ENCODE assay signal across 14 cellular contexts in the genomic region with DNA sequence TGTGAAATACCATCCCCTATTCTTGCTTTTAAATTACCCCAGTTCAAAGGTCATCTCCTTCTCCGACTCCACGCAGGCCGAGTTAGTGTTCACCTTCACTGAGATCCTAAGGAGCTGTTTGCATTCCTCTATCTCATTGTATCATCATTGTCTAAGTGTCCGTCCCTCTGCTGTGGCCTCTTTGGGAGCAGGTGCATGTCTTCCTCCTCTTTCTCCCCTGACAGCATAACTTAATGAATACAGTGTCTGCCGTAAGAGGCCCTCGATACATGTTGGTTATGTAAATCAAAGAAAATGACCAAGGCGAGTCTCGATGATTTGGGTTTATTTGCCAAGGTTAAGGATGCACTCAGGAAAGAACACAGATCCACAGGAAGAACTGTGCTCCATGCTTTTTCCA. TPM values are rescaled to one million over a fixed set of nuclear protein-coding genes. Genes with fewer than 3 reads are reported as not detected.
DNase-seq lines count a peak whose midpoint lies in the region; ATAC-seq and TF ChIP-seq lines count a peak whose summit lies in the region.
"Had no signal": no experiment of that assay in that cellular context is flagged by ENCODE, and none has a peak within 500 bp of the region (broad histone marks: within the 10 kb centered on the region; RNA-seq: fewer than 3 reads in every experiment).

No MANE protein-coding gene starts in this region.

- no peaks in the 10 kb centered on the region for H3K36me3 ChIP-seq in PC-9 (ENCODE audit: low read depth)
- H3K36me3 ChIP-seq in hepatocyte (replicated peaks; ENCODE audit: insufficient read depth, low read depth) = no peaks in the 10 kb centered on the region
- H3K36me3 ChIP-seq in body of pancreas (replicated peaks in 1 of 2; ENCODE audit: insufficient read depth in 1 of 2, low read depth in 2 of 2) = no peaks in the 10 kb centered on the region
- H3K36me3 ChIP-seq: ascending aorta, left lung, right atrium auricular region, SJCRH30, tibial artery had no signal

- peaks cover 96% of the 10 kb centered on the region for H3K4me1 Mint-ChIP-seq in stimulated activated naive CD8-positive, alpha-beta T cell treated with anti-CD3 and anti-CD28 coated beads, Interleukin-15, amount 100 ng/mL, for 72 hours

- H4K20me1 ChIP-seq in PC-9 (ENCODE audit: insufficient read depth) = no peaks in the 10 kb centered on the region
- no peaks in the 10 kb centered on the region for H4K20me1 ChIP-seq in hepatocyte (ENCODE audit: insufficient read depth, poor library complexity, severe bottlenecking)

- no peak overlapping the region for H2AFZ ChIP-seq in PC-9
- no peak overlapping the region for H2AFZ ChIP-seq in hepatocyte

- H3K4me3 Mint-ChIP-seq in stimulated activated naive CD8-positive, alpha-beta T cell treated with anti-CD3 and anti-CD28 coated beads, Interleukin-15, amount 100 ng/mL, for 72 hours = peak overlapping the region; percentile 9 to 32

- no peak for DNase-seq in stimulated activated naive CD8-positive, alpha-beta T cell treated with anti-CD3 and anti-CD28 coated beads, Interleukin-15, amount 100 ng/mL, for 72 hours
- no peak for DNase-seq in stimulated activated naive CD8-positive, alpha-beta T cell treated with anti-CD3 and anti-CD28 coated beads, Interleukin-15, Interleukin-2, amounts not matched to agents 100 U/mL and 50 U/mL, for 24 hours
- DNase-seq in PC-9 (peak in 1 of 2 experiments; percentile 24), hepatocyte (ENCODE audit: low spot score) (no peak), 8988T (no peak), COLO829 (ENCODE audit: low spot score) (no peak), body of pancreas (no peak)
- DNase-seq: GDM1, left lung, MM.1S, SJCRH30, tibial artery had no signal

- no peak for TF ChIP-seq POLR2A in body of pancreas (IDR thresholded peaks at IDR 0.05)

- H3K4me3 ChIP-seq in PC-9 (no peak overlapping the region), hepatocyte (no peak overlapping the region), body of pancreas (no peak overlapping the region)
- H3K4me3 ChIP-seq: ascending aorta, left lung, right atrium auricular region, SJCRH30, tibial artery had no signal

- peak overlapping the region; percentile 5; the same call in 1 of the 2 replicates for H3K4me2 ChIP-seq in PC-9
- peak overlapping the region; percentile 64 for H3K4me2 ChIP-seq in hepatocyte

- CTCF ChIA-PET in PC-9 (lab: Charles Lee) = interaction anchor here (1.2 kb wide), 1 partner anchor 277 kb away, joined by 4 read pairs; the partner anchor contains the start of gene XXYLT1

- WGBS in hepatocyte (ENCODE audit: low lambda C conversion rate, missing lambda C conversion rate) = 30% methylated on average over 8 of the region's 8 CpGs
- WGBS in body of pancreas, 2 donors = 79 to 85% methylated on average over 8 of the region's 8 CpGs

- peaks cover 23% of the 10 kb centered on the region; the same call in 1 of the 2 replicates for H3F3A ChIP-seq in PC-9 (ENCODE audit: insufficient read depth, low read depth)

- H3K4me1 ChIP-seq in PC-9 (replicated peaks; ENCODE audit: insufficient read depth) = peaks cover 32% of the 10 kb centered on the region
- peaks cover 29% of the 10 kb centered on the region for H3K4me1 ChIP-seq in hepatocyte (ENCODE audit: insufficient read depth)
- H3K4me1 ChIP-seq in body of pancreas = peaks cover 26% of the 10 kb centered on the region

- no TSS peak for BruUV-seq in PC-9 (replicated peaks; lab: Mats Ljungman, UMichigan)

- no peak overlapping the region for H3K27ac ChIP-seq in PC-9
- H3K27ac ChIP-seq in hepatocyte = peak overlapping the region; percentile 77
- H3K27ac ChIP-seq in body of pancreas = no peak overlapping the region
- H3K27ac ChIP-seq: ascending aorta, left lung, right atrium auricular region, SJCRH30, tibial artery had no signal

- no peaks in the 10 kb centered on the region for H3K9me3 Mint-ChIP-seq in stimulated activated naive CD8-positive, alpha-beta T cell treated with anti-CD3 and anti-CD28 coated beads, Interleukin-15, amount 100 ng/mL, for 72 hours

- ATAC-seq in stimulated activated naive CD8-positive, alpha-beta T cell treated with anti-CD3 and anti-CD28 coated beads, Interleukin-15, amount 100 ng/mL, for 72 hours = no peak
- ATAC-seq in stimulated activated naive CD8-positive, alpha-beta T cell treated with anti-CD3 and anti-CD28 coated beads, Interleukin-15, Interleukin-2, amounts not matched to agents 100 U/mL and 50 U/mL, for 24 hours = no peak
- ATAC-seq in body of pancreas = no peak
- ATAC-seq: left lung had no signal

- H3K27me3 Mint-ChIP-seq in stimulated activated naive CD8-positive, alpha-beta T cell treated with anti-CD3 and anti-CD28 coated beads, Interleukin-15, amount 100 ng/mL, for 72 hours = no peaks in the 10 kb centered on the region

- no peak for TF ChIP-seq CTCF in PC-9 (conservative IDR thresholded peaks at IDR 0.05)
- TF ChIP-seq CTCF in hepatocyte (IDR thresholded peaks at IDR 0.05; ENCODE audit: poor library complexity) = no peak
- no peak for TF ChIP-seq CTCF in body of pancreas (IDR thresholded peaks at IDR 0.05)

- POLR2A ChIA-PET in PC-9 (lab: Charles Lee; ENCODE audit: unreplicated experiment) = interaction anchor here (0.6 kb wide), 1 partner anchor 173 kb away, joined by 12 read pairs; no protein-coding TSS in a partner anchor

- intact Hi-C loops in PC-9 (cut with micrococcal nuclease; ENCODE audit: unreplicated experiment) (no loop called here), body of pancreas (cut with DNase I) (no loop called here)

- H3K9me3 ChIP-seq in PC-9 (ENCODE audit: insufficient read depth, low read depth) (no peaks in the 10 kb centered on the region), hepatocyte (ENCODE audit: low read depth) (no peaks in the 10 kb centered on the region), body of pancreas (no peaks in the 10 kb centered on the region)
- H3K9me3 ChIP-seq: ascending aorta, left lung, right atrium auricular region, SJCRH30, tibial artery had no signal

- no peaks in the 10 kb centered on the region for H3K79me2 ChIP-seq in PC-9 (ENCODE audit: low read depth)
- no peaks in the 10 kb centered on the region for H3K79me2 ChIP-seq in hepatocyte

- H3K9me2 ChIP-seq in PC-9 (ENCODE audit: insufficient read depth) (no peaks in the 10 kb centered on the region), hepatocyte (replicated peaks; ENCODE audit: insufficient read depth) (no peaks in the 10 kb centered on the region)

- H3K27ac Mint-ChIP-seq in stimulated activated naive CD8-positive, alpha-beta T cell treated with anti-CD3 and anti-CD28 coated beads, Interleukin-15, amount 100 ng/mL, for 72 hours = no peak overlapping the region

- H3K27me3 ChIP-seq in PC-9 (ENCODE audit: insufficient read depth, low read depth) (no peaks in the 10 kb centered on the region), hepatocyte (no peaks in the 10 kb centered on the region), body of pancreas (no peaks in the 10 kb centered on the region)
- H3K27me3 ChIP-seq: ascending aorta, right atrium auricular region, SJCRH30, tibial artery had no signal

RNA-seq across cellular contexts. Expression of gene PPP1R2, which starts 4.9 kb away (rescaled TPM):
- 49.1 and 73.0 TPM in 2 replicates for total RNA-seq in PC-9 (2021)
- total RNA-seq in hepatocyte = 53.4 and 77.6 TPM in 2 replicates
- polyA plus RNA-seq in hepatocyte = 38.1 and 49.1 TPM in 2 replicates
- 10 to 100 TPM; 32.7 to 42.5 TPM for total RNA-seq in body of pancreas

RNA-seq across cellular contexts. Expression of gene APOD, which starts 35.7 kb away (rescaled TPM):
- total RNA-seq in PC-9 (2021) = 0.48 TPM in 1 of 2 replicates, not detected in the other
- total RNA-seq in hepatocyte = 9.6 and 11.2 TPM in 2 replicates
- 27.9 and 32.9 TPM in 2 replicates for polyA plus RNA-seq in hepatocyte
- total RNA-seq in body of pancreas = 100 to 1,000 TPM; 343 to 463 TPM

Comparison
In these comparisons a context has a peak if more than half of its experiments do, and no peak if none do; other contexts are left out.
1. RNA of gene APOD, which starts 35.7 kb away (total RNA-seq): 343 to 463 TPM in body of pancreas; 9.6 to 11.2 TPM in hepatocyte and 0.48 TPM in PC-9; every median in the first group is over 10 times any median in the second.